In the genomic region with DNA sequence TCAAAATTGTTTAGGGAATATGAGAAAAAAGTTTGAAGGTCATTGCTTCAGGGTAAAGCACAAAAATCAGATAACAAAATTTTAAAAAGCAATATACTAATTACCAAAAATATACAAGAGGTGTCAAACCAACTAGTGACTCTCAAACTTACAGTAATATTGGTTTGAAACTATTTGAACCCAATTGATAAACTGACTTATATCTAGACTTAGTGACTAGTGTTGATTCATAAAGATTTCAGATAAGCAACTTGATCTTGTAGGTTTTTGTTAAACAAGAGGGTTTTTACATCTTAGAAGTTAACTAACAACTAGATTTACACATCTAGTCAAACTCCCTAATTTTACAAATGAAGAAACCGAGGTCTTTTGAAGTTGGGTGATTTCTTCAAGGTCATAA, we compare ENCODE assay signal across 18 cellular contexts.
"Had no signal": no experiment of that assay in that cellular context is flagged by ENCODE, and none has a peak within 500 bp of the region (broad histone marks: within the 10 kb centered on the region; RNA-seq: fewer than 3 reads in every experiment).

No MANE protein-coding gene starts in this region.

- H3K4me3 Mint-ChIP-seq: memory B cell, mesothelial cell of epicardium, natural killer cell, neural crest cell had no signal

- H3K36me3 ChIP-seq: esophagus squamous epithelium, gastroesophageal sphincter, left ventricle myocardium inferior, lower lobe of right lung, right atrium auricular region, sigmoid colon had no signal

- ATAC-seq: gastroesophageal sphincter, left cardiac atrium, lower lobe of right lung, natural killer cell had no signal

- H3K27ac Mint-ChIP-seq: memory B cell, mesothelial cell of epicardium, natural killer cell had no signal

- DNase-seq: dermis blood vessel endothelial cell; esophagus squamous epithelium; foreskin fibroblast; glutamatergic neuron; islet precursor cell; left cardiac atrium; left ventricle myocardium inferior; lower lobe of right lung; natural killer cell; sigmoid colon; stimulated activated naive CD4-positive, alpha-beta T cell treated with Interleukin-2 at 50 U/mL for 16 hours; trophoblast cell had no signal

- H3K4me3 ChIP-seq: esophagus squamous epithelium, gastroesophageal sphincter, left ventricle myocardium inferior, lower lobe of right lung, right atrium auricular region, sigmoid colon, skin epidermis had no signal

- H3K27ac ChIP-seq: esophagus squamous epithelium, gastroesophageal sphincter, left ventricle myocardium inferior, lower lobe of right lung, sigmoid colon, skin epidermis had no signal

- H3K9me3 Mint-ChIP-seq: memory B cell, natural killer cell had no signal

- H3K36me3 Mint-ChIP-seq: mesothelial cell of epicardium, natural killer cell had no signal

- H3K27me3 Mint-ChIP-seq: memory B cell had no signal

- H3K4me1 ChIP-seq: lower lobe of right lung, right atrium auricular region had no signal

- H3K9me3 ChIP-seq: esophagus squamous epithelium, gastroesophageal sphincter, left ventricle myocardium inferior, lower lobe of right lung, right atrium auricular region, sigmoid colon had no signal

- H3K27me3 ChIP-seq: esophagus squamous epithelium, gastroesophageal sphincter, right atrium auricular region, sigmoid colon had no signal
